2 cellular contexts compared by ENCODE assay signal in the genomic region with DNA sequence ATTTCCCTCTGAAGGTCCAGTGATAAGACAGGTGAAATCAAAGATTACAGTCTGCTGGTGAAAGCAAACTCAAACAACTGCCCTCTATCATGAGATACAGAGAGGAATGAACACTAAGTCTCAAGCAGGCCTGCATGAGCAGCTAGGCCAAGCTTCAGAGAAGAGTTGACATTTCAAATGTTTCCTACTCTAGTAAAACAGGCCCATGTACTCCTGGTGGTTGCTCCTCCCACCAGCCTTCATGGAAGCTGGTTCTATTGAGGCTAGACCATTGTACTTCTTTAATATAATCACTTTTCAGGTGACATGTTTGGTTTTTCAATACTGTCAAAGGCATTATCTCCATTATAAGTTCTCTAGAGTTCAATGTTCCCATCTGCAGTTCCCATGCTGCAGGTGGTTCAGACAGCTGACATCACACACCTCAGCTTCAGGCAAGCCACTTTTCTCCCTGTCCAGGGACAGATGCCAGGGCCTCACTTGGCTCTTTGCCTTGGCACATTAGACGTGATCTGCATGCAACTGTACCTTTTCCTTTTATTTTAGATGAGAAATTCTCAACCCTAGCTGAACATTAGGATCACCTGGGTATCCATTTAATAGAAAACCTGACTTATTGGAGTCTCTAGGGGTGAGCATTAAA.
TF ChIP-seq lines count a peak whose summit lies in the region.

No MANE protein-coding gene starts in this region.

TF ChIP-seq in SK-N-SH treated with all-trans-retinoic acid at 6 μM for 48 hours, 23 proteins besides CTCF, POLR2A, EP300 and RAD21 (continued from another document):
- TF ChIP-seq, protein P1, sequence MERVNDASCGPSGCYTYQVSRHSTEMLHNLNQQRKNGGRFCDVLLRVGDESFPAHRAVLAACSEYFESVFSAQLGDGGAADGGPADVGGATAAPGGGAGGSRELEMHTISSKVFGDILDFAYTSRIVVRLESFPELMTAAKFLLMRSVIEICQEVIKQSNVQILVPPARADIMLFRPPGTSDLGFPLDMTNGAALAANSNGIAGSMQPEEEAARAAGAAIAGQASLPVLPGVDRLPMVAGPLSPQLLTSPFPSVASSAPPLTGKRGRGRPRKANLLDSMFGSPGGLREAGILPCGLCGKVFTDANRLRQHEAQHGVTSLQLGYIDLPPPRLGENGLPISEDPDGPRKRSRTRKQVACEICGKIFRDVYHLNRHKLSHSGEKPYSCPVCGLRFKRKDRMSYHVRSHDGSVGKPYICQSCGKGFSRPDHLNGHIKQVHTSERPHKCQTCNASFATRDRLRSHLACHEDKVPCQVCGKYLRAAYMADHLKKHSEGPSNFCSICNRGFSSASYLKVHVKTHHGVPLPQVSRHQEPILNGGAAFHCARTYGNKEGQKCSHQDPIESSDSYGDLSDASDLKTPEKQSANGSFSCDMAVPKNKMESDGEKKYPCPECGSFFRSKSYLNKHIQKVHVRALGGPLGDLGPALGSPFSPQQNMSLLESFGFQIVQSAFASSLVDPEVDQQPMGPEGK (CRISPR knock-in tag; IDR thresholded peaks at IDR 0.05; ENCODE audit: borderline replicate concordance) = no peak
- no peak for TF ChIP-seq TOX (CRISPR knock-in tag; IDR thresholded peaks at IDR 0.05; ENCODE audit: borderline replicate concordance)
- TF ChIP-seq, protein P2, sequence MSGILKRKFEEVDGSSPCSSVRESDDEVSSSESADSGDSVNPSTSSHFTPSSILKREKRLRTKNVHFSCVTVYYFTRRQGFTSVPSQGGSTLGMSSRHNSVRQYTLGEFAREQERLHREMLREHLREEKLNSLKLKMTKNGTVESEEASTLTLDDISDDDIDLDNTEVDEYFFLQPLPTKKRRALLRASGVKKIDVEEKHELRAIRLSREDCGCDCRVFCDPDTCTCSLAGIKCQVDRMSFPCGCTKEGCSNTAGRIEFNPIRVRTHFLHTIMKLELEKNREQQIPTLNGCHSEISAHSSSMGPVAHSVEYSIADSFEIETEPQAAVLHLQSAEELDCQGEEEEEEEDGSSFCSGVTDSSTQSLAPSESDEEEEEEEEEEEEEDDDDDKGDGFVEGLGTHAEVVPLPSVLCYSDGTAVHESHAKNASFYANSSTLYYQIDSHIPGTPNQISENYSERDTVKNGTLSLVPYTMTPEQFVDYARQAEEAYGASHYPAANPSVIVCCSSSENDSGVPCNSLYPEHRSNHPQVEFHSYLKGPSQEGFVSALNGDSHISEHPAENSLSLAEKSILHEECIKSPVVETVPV (CRISPR knock-in tag; IDR thresholded peaks at IDR 0.05) = no peak
- TF ChIP-seq, protein P3, sequence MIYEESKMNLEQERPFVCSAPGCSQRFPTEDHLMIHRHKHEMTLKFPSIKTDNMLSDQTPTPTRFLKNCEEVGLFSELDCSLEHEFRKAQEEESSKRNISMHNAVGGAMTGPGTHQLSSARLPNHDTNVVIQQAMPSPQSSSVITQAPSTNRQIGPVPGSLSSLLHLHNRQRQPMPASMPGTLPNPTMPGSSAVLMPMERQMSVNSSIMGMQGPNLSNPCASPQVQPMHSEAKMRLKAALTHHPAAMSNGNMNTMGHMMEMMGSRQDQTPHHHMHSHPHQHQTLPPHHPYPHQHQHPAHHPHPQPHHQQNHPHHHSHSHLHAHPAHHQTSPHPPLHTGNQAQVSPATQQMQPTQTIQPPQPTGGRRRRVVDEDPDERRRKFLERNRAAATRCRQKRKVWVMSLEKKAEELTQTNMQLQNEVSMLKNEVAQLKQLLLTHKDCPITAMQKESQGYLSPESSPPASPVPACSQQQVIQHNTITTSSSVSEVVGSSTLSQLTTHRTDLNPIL (CRISPR knock-in tag; IDR thresholded peaks at IDR 0.05; ENCODE audit: low read depth) = no peak
- TF ChIP-seq ZNF70 (CRISPR knock-in tag; IDR thresholded peaks at IDR 0.05) = no peak
- no peak for TF ChIP-seq CSDC2 (CRISPR knock-in tag; IDR thresholded peaks at IDR 0.05)
- no peak for TF ChIP-seq TCF4 (CRISPR knock-in tag; IDR thresholded peaks at IDR 0.05; ENCODE audit: borderline replicate concordance)
- TF ChIP-seq ZC3H10 (CRISPR knock-in tag; IDR thresholded peaks at IDR 0.05) = no peak
- no peak for TF ChIP-seq ZNF565 (CRISPR knock-in tag; conservative IDR thresholded peaks at IDR 0.05; ENCODE audit: low read depth)
- TF ChIP-seq PPARA (CRISPR knock-in tag; IDR thresholded peaks at IDR 0.05; ENCODE audit: borderline replicate concordance) = no peak
- no peak for TF ChIP-seq BACH2 (CRISPR knock-in tag; IDR thresholded peaks at IDR 0.05; ENCODE audit: borderline replicate concordance)
- no peak for TF ChIP-seq ZNF8 (CRISPR knock-in tag; IDR thresholded peaks at IDR 0.05)
- TF ChIP-seq ZFP3 (CRISPR knock-in tag; IDR thresholded peaks at IDR 0.05) = no peak
- TF ChIP-seq, protein P4, sequence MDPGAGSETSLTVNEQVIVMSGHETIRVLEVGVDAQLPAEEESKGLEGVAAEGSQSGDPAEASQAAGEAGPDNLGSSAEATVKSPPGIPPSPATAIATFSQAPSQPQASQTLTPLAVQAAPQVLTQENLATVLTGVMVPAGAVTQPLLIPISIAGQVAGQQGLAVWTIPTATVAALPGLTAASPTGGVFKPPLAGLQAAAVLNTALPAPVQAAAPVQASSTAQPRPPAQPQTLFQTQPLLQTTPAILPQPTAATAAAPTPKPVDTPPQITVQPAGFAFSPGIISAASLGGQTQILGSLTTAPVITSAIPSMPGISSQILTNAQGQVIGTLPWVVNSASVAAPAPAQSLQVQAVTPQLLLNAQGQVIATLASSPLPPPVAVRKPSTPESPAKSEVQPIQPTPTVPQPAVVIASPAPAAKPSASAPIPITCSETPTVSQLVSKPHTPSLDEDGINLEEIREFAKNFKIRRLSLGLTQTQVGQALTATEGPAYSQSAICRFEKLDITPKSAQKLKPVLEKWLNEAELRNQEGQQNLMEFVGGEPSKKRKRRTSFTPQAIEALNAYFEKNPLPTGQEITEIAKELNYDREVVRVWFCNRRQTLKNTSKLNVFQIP (CRISPR knock-in tag; IDR thresholded peaks at IDR 0.05; ENCODE audit: borderline replicate concordance, low read depth) = no peak
- TF ChIP-seq ISL1 (CRISPR knock-in tag; IDR thresholded peaks at IDR 0.05) = no peak
- no peak for TF ChIP-seq ZFP30 (CRISPR knock-in tag; IDR thresholded peaks at IDR 0.05)
- TF ChIP-seq, protein P5, sequence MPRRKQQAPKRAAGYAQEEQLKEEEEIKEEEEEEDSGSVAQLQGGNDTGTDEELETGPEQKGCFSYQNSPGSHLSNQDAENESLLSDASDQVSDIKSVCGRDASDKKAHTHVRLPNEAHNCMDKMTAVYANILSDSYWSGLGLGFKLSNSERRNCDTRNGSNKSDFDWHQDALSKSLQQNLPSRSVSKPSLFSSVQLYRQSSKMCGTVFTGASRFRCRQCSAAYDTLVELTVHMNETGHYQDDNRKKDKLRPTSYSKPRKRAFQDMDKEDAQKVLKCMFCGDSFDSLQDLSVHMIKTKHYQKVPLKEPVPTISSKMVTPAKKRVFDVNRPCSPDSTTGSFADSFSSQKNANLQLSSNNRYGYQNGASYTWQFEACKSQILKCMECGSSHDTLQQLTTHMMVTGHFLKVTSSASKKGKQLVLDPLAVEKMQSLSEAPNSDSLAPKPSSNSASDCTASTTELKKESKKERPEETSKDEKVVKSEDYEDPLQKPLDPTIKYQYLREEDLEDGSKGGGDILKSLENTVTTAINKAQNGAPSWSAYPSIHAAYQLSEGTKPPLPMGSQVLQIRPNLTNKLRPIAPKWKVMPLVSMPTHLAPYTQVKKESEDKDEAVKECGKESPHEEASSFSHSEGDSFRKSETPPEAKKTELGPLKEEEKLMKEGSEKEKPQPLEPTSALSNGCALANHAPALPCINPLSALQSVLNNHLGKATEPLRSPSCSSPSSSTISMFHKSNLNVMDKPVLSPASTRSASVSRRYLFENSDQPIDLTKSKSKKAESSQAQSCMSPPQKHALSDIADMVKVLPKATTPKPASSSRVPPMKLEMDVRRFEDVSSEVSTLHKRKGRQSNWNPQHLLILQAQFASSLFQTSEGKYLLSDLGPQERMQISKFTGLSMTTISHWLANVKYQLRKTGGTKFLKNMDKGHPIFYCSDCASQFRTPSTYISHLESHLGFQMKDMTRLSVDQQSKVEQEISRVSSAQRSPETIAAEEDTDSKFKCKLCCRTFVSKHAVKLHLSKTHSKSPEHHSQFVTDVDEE (CRISPR knock-in tag; IDR thresholded peaks at IDR 0.05) = no peak

TF ChIP-seq in SK-N-SH, 30 proteins besides CTCF, POLR2A, EP300 and RAD21 (continued from another document):
- TF ChIP-seq MEF2A (IDR thresholded peaks at IDR 0.05; ENCODE audit: borderline replicate concordance, low read depth) = no peak
- TF ChIP-seq, protein P6, sequence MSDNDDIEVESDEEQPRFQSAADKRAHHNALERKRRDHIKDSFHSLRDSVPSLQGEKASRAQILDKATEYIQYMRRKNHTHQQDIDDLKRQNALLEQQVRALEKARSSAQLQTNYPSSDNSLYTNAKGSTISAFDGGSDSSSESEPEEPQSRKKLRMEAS (IDR thresholded peaks at IDR 0.05; ENCODE audit: low read depth) = no peak
